8 cellular contexts compared by ENCODE assay signal in the genomic region with DNA sequence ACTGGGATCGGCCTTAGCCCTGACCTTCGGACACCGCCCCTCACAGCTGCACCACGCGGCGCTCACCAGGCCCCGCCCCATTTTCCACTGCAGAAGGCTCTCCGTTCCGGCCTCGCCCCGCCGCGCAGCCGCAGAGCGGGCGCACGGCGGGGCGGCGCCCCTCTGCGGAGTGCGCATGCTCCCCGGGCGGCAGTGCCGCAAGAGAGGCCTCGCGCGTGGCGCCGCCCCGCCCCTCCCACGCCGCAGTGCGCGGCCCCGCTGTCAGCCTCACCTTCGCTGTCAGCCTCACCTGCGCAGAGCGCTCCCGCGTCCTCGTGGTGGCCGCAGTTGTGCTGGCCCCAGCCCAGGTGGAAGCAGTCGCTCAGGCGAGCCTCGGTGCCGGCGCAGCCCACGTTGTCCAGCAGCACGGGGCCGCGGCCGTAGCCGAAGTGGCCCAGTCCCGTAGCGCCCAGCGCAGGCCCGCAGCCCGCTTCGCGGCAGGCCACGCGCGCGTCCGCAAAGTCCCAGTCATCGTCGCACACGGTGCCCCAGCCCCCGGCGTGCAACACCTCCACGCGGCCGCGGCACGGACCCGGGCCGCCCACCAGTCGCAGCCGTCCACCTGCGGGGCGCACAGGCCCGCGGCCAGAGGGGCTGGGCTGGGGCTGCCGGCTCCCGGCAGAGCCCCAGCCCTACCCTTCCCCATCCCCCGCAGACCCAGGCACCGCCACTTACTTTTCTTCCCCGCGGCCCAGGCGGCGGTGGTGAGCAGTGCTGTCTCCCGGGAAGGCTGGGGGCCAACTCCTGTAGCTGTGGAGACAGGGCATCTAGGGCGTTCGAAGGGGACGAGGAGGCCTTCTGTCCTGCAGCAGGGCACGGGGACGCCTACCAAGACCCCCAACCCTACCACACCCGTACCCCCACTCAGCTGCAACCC. TPM values are rescaled to one million over a fixed set of nuclear protein-coding genes. Genes with fewer than 3 reads are reported as not detected.
DNase-seq lines count a peak whose midpoint lies in the region; TF ChIP-seq lines count a peak whose summit lies in the region.

No MANE protein-coding gene starts in this region.

- H3K4me3 ChIP-seq in foreskin fibroblast (ENCODE audit: low read depth in 1 of 2, low read length in 2 of 2) (peak overlapping the region; percentile 67 to 69), neuron (ENCODE audit: low read length) (peak overlapping the region; percentile 72)

- peak overlapping the region; percentile 91 for H3K27ac ChIP-seq in RWPE1

- CTCF ChIA-PET in RWPE1 (lab: Yijun Ruan, JAX): interaction anchor here (0.6 kb wide), 1 partner anchor 9 kb away, joined by 3 read pairs; no protein-coding TSS in a partner anchor

- no peak for TF ChIP-seq CTCF in RWPE1 (conservative IDR thresholded peaks at IDR 0.05; ENCODE audit: low read depth)
- TF ChIP-seq CTCF in foreskin fibroblast (IDR thresholded peaks at IDR 0.05; ENCODE audit: low read depth, low read length): no peak

- peak overlapping the region; percentile 92 for H2AFZ ChIP-seq in neuron (ENCODE audit: low read depth, low read length)

- POLR2A ChIA-PET in RWPE1 (lab: Yijun Ruan, JAX; ENCODE audit: low non-redundant PET): no interaction called here

- no peaks in the 10 kb centered on the region for H3K36me3 ChIP-seq in neuron (ENCODE audit: insufficient read depth, low read length)

- DNase-seq in ELR (ENCODE audit: low read depth): peak; percentile 89
- peak; percentile 91 for DNase-seq in H4 (ENCODE audit: low spot score)
- DNase-seq in LHCN-M2 (ENCODE audit: low read depth): peak; percentile 92
- DNase-seq in RWPE1 (ENCODE audit: low spot score): peak; percentile 94
- DNase-seq in activated effector memory CD4-positive, alpha-beta T cell treated with anti-CD3 and anti-CD28 coated beads, Interleukin-2, amount 50 U/mL, for 16 hours: peak; percentile 97
- peak; percentile 85 to 97 for DNase-seq in foreskin fibroblast
- peak; percentile 73 for DNase-seq in stromal cell of bone marrow (ENCODE audit: low read depth)

- H3K4me1 ChIP-seq in neuron (ENCODE audit: insufficient read depth, low read length): peaks cover 8% of the 10 kb centered on the region

- H3K9me3 ChIP-seq in neuron (ENCODE audit: low read length): no peaks in the 10 kb centered on the region

- H3K27me3 ChIP-seq in neuron (ENCODE audit: insufficient read depth, low read length): no peaks in the 10 kb centered on the region

RNA-seq across cellular contexts. Expression of a gene that starts 16.1 kb away (rescaled TPM):
- 1.6 and 2.0 TPM in 2 replicates for total RNA-seq in H4 (2014; rRNA removed; shearing (Covaris generic))
- total RNA-seq in LHCN-M2 (2014; rRNA removed): 0.29 and 0.71 TPM in 2 replicates
- 0.75 TPM for polyA plus RNA-seq in LHCN-M2 (2012)

RNA-seq across cellular contexts. Expression of a gene that starts 31.4 kb away (rescaled TPM):
- total RNA-seq in H4 (2014; rRNA removed; shearing (Covaris generic)): 0.97 and 1.7 TPM in 2 replicates
- total RNA-seq in LHCN-M2 (2014; rRNA removed): 2.7 TPM in 1 of 2 replicates, not detected in the other
- polyA plus RNA-seq in LHCN-M2 (2012): 12.6 TPM

RNA-seq across cellular contexts. Expression of a gene that starts 34.6 kb away (rescaled TPM):
- 100 and 148 TPM in 2 replicates for total RNA-seq in H4 (2014; rRNA removed; shearing (Covaris generic))
- total RNA-seq in LHCN-M2 (2014; rRNA removed): 130 and 167 TPM in 2 replicates
- polyA plus RNA-seq in LHCN-M2 (2012): 152 TPM

Comparison
In these comparisons a context has a peak if more than half of its experiments do, and no peak if none do; other contexts are left out.
1. Peak in every context shown above with its lines: DNase-seq, H3K4me3 ChIP-seq and H3K27ac ChIP-seq.